In the genomic region with DNA sequence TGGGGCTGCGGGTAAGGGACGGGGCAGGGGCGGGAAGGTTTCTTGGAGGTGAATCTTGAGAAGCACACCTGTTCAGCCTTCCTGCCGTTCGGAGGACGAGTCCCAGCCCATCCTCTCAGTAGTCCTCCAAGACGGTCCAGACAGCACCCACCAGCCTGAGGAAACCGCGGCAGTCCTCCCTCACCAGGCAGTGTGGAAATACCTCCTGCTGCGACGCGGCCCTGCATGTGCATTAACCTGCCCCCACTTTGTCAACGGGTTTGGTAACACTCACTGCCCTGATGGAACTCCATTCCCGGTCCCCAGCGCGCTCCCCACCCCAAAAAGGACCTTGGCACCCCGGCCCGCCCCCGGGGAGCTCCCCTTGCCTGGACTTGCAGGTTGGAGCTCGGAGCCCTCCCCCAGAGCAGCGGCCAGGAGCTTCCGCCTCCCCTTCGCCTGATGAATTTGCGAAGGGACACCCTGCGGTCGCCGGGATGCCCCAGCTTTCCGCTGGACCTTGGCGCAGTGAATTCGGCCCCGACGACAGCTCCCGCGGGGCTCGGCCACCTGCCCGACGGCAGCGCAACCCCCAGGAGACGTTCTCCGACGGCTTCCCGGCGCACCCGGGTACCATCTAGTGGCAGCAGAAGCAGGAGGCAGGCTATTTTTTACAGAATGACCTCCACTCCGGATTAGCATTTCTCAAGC, we compare ENCODE assay signal across 8 cellular contexts. TPM values are rescaled to one million over a fixed set of nuclear protein-coding genes. Genes with fewer than 3 reads are reported as not detected.
DNase-seq lines count a peak whose midpoint lies in the region; ATAC-seq and TF ChIP-seq lines count a peak whose summit lies in the region.

No MANE protein-coding gene starts in this region.

- peaks cover 7% of the 10 kb centered on the region for H3K4me1 Mint-ChIP-seq in dendritic cell treated with granulocyte-macrophage colony-stimulating factor and Interleukin-4, amounts not matched to agents 40 ng/mL and 50 ng/mL, for 4 days (ENCODE audit: low read depth)

- H3K27me3 ChIP-seq in lung (ENCODE audit: control insufficient read depth, insufficient read depth): no peaks in the 10 kb centered on the region

- no peaks in the 10 kb centered on the region for H3K36me3 Mint-ChIP-seq in dendritic cell treated with granulocyte-macrophage colony-stimulating factor and Interleukin-4, amounts not matched to agents 40 ng/mL and 50 ng/mL, for 4 days (ENCODE audit: low read depth)

- 20 to 22% methylated on average over 45 of the region's 45 CpGs for WGBS in lung, 2 donors

- H3K4me1 ChIP-seq in lung (ENCODE audit: control insufficient read depth in 2 of 2, insufficient read depth in 2 of 2, low read length in 2 of 2): peaks cover 0 to 2% of the 10 kb centered on the region in 2 donors

- H3K27me3 Mint-ChIP-seq in dendritic cell treated with granulocyte-macrophage colony-stimulating factor and Interleukin-4, amounts not matched to agents 40 ng/mL and 50 ng/mL, for 4 days: peaks cover 18% of the 10 kb centered on the region

- ATAC-seq in HG03159 (IDR thresholded peaks at IDR 0.05; ENCODE audit: unreplicated experiment) (peak; percentile 84), lung (ENCODE audit: insufficient read depth, low FRiP score) (peak; percentile 69), HG03457 (IDR thresholded peaks at IDR 0.05; ENCODE audit: unreplicated experiment) (no peak), HG02840 (IDR thresholded peaks at IDR 0.05; ENCODE audit: low FRiP score, unreplicated experiment) (no peak)

- H3K9me3 ChIP-seq in lung (ENCODE audit: control insufficient read depth in 2 of 2, insufficient read depth in 1 of 2, low read length in 1 of 2): no peaks in the 10 kb centered on the region

- H3K4me3 Mint-ChIP-seq in dendritic cell treated with granulocyte-macrophage colony-stimulating factor and Interleukin-4, amounts not matched to agents 40 ng/mL and 50 ng/mL, for 4 days: peak overlapping the region; percentile 63

- TF ChIP-seq CTCF in GM10266 (IDR thresholded peaks at IDR 0.05; ENCODE audit: control insufficient read depth, insufficient read depth, low read depth, missing control alignments) (peak; percentile 66), lung (IDR thresholded peaks at IDR 0.05; ENCODE audit: control extremely low read depth, extremely low read depth) (no peak)

- DNase-seq in GM10266 (ENCODE audit: extremely low spot score) (peak; percentile 40), lung (ENCODE audit: low spot score) (no peak)
- DNase-seq in activated CD4-positive, alpha-beta T cell treated with anti-CD3 and anti-CD28 coated beads for 4 hours: peak; percentile 54 to 55
- DNase-seq in stimulated activated CD8-positive, alpha-beta memory T cell treated with anti-CD3 and anti-CD28 coated beads, Interleukin-4, amount 100 ng/mL, for 48 hours: peak; percentile 69

- no peaks in the 10 kb centered on the region for H3K36me3 ChIP-seq in lung (ENCODE audit: control insufficient read depth in 2 of 2, insufficient read depth in 2 of 2, low read length in 2 of 2)

- peak overlapping the region; percentile 11 for H3K4me3 ChIP-seq in lung

- H3K27ac Mint-ChIP-seq in dendritic cell treated with granulocyte-macrophage colony-stimulating factor and Interleukin-4, amounts not matched to agents 40 ng/mL and 50 ng/mL, for 4 days: no peak overlapping the region

- intact Hi-C loops in dendritic cell treated with granulocyte-macrophage colony-stimulating factor and Interleukin-4, amounts not matched to agents 40 ng/mL and 50 ng/mL, for 4 days (cut with micrococcal nuclease): loop anchor here (2.0 to 5.0 kb wide), 2 partner anchors 85 to 270 kb away; no protein-coding TSS in a partner anchor

- no peaks in the 10 kb centered on the region for H3K9me3 Mint-ChIP-seq in dendritic cell treated with granulocyte-macrophage colony-stimulating factor and Interleukin-4, amounts not matched to agents 40 ng/mL and 50 ng/mL, for 4 days

- no peak overlapping the region for H3K27ac ChIP-seq in lung (ENCODE audit: low read depth in 1 of 2, low read length in 1 of 2)

RNA-seq across cellular contexts. Expression of a gene that starts 31.5 kb away (rescaled TPM):
- total RNA-seq in lung: 1 to 10 TPM in 1 of 2 donors, under 1 TPM in 1; 0.82 to 1.9 TPM
- polyA plus RNA-seq in lung: under 1 TPM; 0.08 to 0.35 TPM

Comparison
In these comparisons a context has a peak if more than half of its experiments do, and no peak if none do; other contexts are left out.
1. ATAC-seq: peak in HG03159 (single experiment) and lung (single experiment); none in HG03457 (single experiment) and HG02840 (single experiment).